In genomic region chr3:105862217-105862616, GRCh38 we compare ENCODE assay signal across 13 cellular contexts. TPM values are rescaled to one million over a fixed set of nuclear protein-coding genes. Genes with fewer than 3 reads are reported as not detected.
DNase-seq lines count a peak whose midpoint lies in the region; ATAC-seq and TF ChIP-seq lines count a peak whose summit lies in the region.
"Had no signal": no experiment of that assay in that cellular context is flagged by ENCODE, and none has a peak within 500 bp of the region (broad histone marks: within the 10 kb centered on the region; RNA-seq: fewer than 3 reads in every experiment).

No MANE protein-coding gene starts in this region.

- peaks cover 25% of the 10 kb centered on the region for H3K4me1 Mint-ChIP-seq in activated T-helper 17 cell treated with anti-CD3 and anti-CD28 coated beads, Interleukin-2, amount 50 U/mL, for 72 hours

- no peak for TF ChIP-seq CTCF in coronary artery (IDR thresholded peaks at IDR 0.05)

- no peaks in the 10 kb centered on the region for H3K27me3 Mint-ChIP-seq in activated T-helper 17 cell treated with anti-CD3 and anti-CD28 coated beads, Interleukin-2, amount 50 U/mL, for 72 hours
- H3K27me3 Mint-ChIP-seq: activated CD4-positive, alpha-beta T cell treated with anti-CD3 and anti-CD28 coated beads, Interleukin-2, amount 10 ng/mL, durations not matched to agents 24 days and 14 days had no signal

- peak overlapping the region; percentile 19 for H3K4me3 ChIP-seq in coronary artery
- H3K4me3 ChIP-seq: gastroesophageal sphincter had no signal

- peaks cover 32% of the 10 kb centered on the region for H3K36me3 Mint-ChIP-seq in activated T-helper 17 cell treated with anti-CD3 and anti-CD28 coated beads, Interleukin-2, amount 50 U/mL, for 72 hours (ENCODE audit: low read depth)

- no peak overlapping the region for H3K4me3 Mint-ChIP-seq in activated T-helper 17 cell treated with anti-CD3 and anti-CD28 coated beads, Interleukin-2, amount 50 U/mL, for 72 hours
- H3K4me3 Mint-ChIP-seq: activated CD4-positive, alpha-beta T cell treated with anti-CD3 and anti-CD28 coated beads, Interleukin-2, amount 10 ng/mL, durations not matched to agents 24 days and 14 days; neural crest cell had no signal

- DNase-seq in coronary artery (ENCODE audit: low spot score) = no peak
- DNase-seq in HT-29 (ENCODE audit: low spot score) = no peak
- no peak for DNase-seq in stimulated activated CD4-positive, alpha-beta T cell treated with anti-CD3 and anti-CD28 coated beads, Interleukin-1b, Interleukin-23, amount 100 ng/mL, for 48 hours
- DNase-seq in NCI-H526 treated with DMSO at 0.1 percent for 48 hours (lab: John Stamatoyannopoulos, UW) = no peak
- DNase-seq: activated CD4-positive, alpha-beta T cell treated with anti-CD3 and anti-CD28 coated beads, Interleukin-2, amount 10 ng/mL, durations not matched to agents 24 days and 14 days; brain microvascular endothelial cell; NCI-H69 had no signal

- H3K27ac Mint-ChIP-seq in activated T-helper 17 cell treated with anti-CD3 and anti-CD28 coated beads, Interleukin-2, amount 50 U/mL, for 72 hours = no peak overlapping the region
- H3K27ac Mint-ChIP-seq: activated CD4-positive, alpha-beta T cell treated with anti-CD3 and anti-CD28 coated beads, Interleukin-2, amount 10 ng/mL, durations not matched to agents 24 days and 14 days had no signal

- H3K27ac ChIP-seq in coronary artery = no peak overlapping the region
- H3K27ac ChIP-seq: brain microvascular endothelial cell, gastroesophageal sphincter had no signal

- ATAC-seq in GM18505 (IDR thresholded peaks at IDR 0.05; ENCODE audit: unreplicated experiment) (peak; percentile 74), GM21526 (IDR thresholded peaks at IDR 0.05; ENCODE audit: low FRiP score, unreplicated experiment) (peak; percentile 63), HG03196 (IDR thresholded peaks at IDR 0.05; ENCODE audit: unreplicated experiment) (peak; percentile 56)
- ATAC-seq in activated T-helper 17 cell treated with anti-CD3 and anti-CD28 coated beads, Interleukin-2, amount 50 U/mL, for 72 hours (replicated peaks) = no peak
- ATAC-seq: gastroesophageal sphincter had no signal

- H3K9me3 Mint-ChIP-seq in activated T-helper 17 cell treated with anti-CD3 and anti-CD28 coated beads, Interleukin-2, amount 50 U/mL, for 72 hours = no peaks in the 10 kb centered on the region
- H3K9me3 Mint-ChIP-seq: activated CD4-positive, alpha-beta T cell treated with anti-CD3 and anti-CD28 coated beads, Interleukin-2, amount 10 ng/mL, durations not matched to agents 24 days and 14 days; neural crest cell had no signal

- no peak for TF ChIP-seq POLR2A in GM18505 (IDR thresholded peaks at IDR 0.05; ENCODE audit: borderline replicate concordance, extremely low read depth, insufficient read depth, insufficient read length)

RNA-seq across cellular contexts. Expression of gene CBLB, which starts 6.6 kb away (rescaled TPM):
- total RNA-seq in activated T-helper 17 cell treated with anti-CD3 and anti-CD28 coated beads, Interleukin-2, amount 50 U/mL, for 72 hours = 100 to 1,000 TPM in 1 of 2 donors, 10 to 100 TPM in 1; 41.4 to 110 TPM
- 3.8 and 8.3 TPM in 2 replicates for total RNA-seq in HT-29 (2014; rRNA removed; shearing (Covaris generic))
